ENCODE assay signal across 8 cellular contexts in the genomic region with DNA sequence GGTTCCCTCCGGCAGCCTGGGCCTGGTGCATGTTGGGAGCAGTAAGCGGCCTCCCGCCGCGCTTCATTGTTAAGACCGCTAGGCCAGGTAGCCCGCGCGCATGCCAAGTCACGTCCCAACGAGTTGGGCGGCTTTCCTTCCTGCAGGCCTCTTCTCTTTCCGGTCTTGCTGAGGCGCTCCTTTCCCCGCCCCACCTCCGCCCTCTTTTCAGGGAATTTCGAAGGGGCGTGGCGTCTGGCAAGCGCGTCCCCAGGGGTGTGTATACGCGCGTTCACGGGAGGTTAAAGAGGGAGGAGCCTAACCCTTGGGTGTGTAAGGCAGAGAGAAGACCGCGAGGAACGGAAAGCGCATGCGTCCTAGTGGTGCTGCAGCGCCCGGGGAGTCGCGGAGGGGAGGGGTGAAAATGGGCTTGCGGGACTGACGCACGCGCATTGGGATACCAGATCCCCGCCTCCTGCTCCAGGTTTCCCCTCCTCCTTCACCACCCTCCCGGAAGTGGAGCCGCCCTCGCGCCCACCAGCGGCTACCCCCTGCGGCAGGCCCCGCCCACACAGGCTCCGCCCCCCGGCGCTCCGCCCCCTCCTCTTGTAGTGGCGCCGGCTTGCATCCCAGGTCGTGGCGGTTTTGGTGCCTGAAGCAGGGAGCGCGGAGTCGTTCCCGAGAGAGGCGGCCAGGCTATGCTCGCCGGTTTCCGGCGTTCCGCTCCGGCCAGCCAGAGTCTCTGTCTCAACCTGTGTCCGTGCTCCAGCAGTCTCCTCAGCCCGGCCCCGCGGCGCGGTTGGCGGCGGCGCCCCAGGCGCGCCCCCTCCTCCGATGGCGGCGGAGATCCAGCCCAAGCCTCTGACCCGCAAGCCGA. TPM values are rescaled to one million over a fixed set of nuclear protein-coding genes. Genes with fewer than 3 reads are reported as not detected.
DNase-seq lines count a peak whose midpoint lies in the region; TF ChIP-seq lines count a peak whose summit lies in the region.

A gene with protein sequence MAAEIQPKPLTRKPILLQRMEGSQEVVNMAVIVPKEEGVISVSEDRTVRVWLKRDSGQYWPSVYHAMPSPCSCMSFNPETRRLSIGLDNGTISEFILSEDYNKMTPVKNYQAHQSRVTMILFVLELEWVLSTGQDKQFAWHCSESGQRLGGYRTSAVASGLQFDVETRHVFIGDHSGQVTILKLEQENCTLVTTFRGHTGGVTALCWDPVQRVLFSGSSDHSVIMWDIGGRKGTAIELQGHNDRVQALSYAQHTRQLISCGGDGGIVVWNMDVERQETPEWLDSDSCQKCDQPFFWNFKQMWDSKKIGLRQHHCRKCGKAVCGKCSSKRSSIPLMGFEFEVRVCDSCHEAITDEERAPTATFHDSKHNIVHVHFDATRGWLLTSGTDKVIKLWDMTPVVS (plus strand): TSS at position 588 of the 856 bp plus-strand sequence. CDS start 226 bp downstream, at position 814.

- H3K9me2 ChIP-seq in MM.1S (replicated peaks; ENCODE audit: insufficient read depth, low read length) (no peaks in the 10 kb centered on the region), neural cell (ENCODE audit: insufficient read depth, low read length) (no peaks in the 10 kb centered on the region)

- TF ChIP-seq POLR2A in stomach (IDR thresholded peaks at IDR 0.05), result peak in 2 of 4 donors; percentile 73 to 81

- peak; percentile 99 for DNase-seq in G401 (ENCODE audit: low spot score)
- DNase-seq in HAP-1 (ENCODE audit: low spot score in 2 of 2), result peak; percentile 99
- peak; percentile 95 for DNase-seq in MM.1S
- DNase-seq in SIG-M5 (lab: John Stamatoyannopoulos, UW), result peak; percentile 99
- peak; percentile 99 for DNase-seq in activated gamma-delta T cell treated with Interleukin-2 at 50 U/mL for 16 hours
- peak; percentile 100 for DNase-seq in fibroblast of villous mesenchyme (ENCODE audit: low read depth)
- DNase-seq in stomach, result peak; percentile 99

- H3K4me2 ChIP-seq in MM.1S (ENCODE audit: low read depth, low read length) (peak within 1 kb of the TSS; percentile 72), neural cell (ENCODE audit: low read length) (peak within 1 kb of the TSS; percentile 99)

- H3K9ac ChIP-seq in MM.1S (ENCODE audit: low read length) (peak within 1 kb of the TSS; percentile 71), neural cell (ENCODE audit: low read length) (peak within 1 kb of the TSS; percentile 84)

- H4K20me1 ChIP-seq in MM.1S (ENCODE audit: insufficient read depth, low read length) (no peaks in the 10 kb centered on the region), neural cell (ENCODE audit: insufficient read depth) (no peaks in the 10 kb centered on the region)

- 0 to 1% (median 0%) methylated on average over 13 to 81 of the region's 81 CpGs for WGBS in stomach, 5 donors

- peak; percentile 46 for TF ChIP-seq RAD21 in neural cell (conservative IDR thresholded peaks at IDR 0.05)

- no peak for TF ChIP-seq CTCF in MM.1S (IDR thresholded peaks at IDR 0.05; ENCODE audit: low read length)
- no peak for TF ChIP-seq CTCF in fibroblast of villous mesenchyme (IDR thresholded peaks at IDR 0.05; ENCODE audit: insufficient read depth, low read depth, low read length)
- peak; percentile 67 for TF ChIP-seq CTCF in neural cell (IDR thresholded peaks at IDR 0.05; ENCODE audit: poor library complexity, severe bottlenecking)
- peak in 2 of 7 experiments; percentile 8 to 41 for TF ChIP-seq CTCF in stomach (IDR thresholded peaks at IDR 0.05)

- H3K36me3 ChIP-seq in HAP-1 (replicated peaks) (no peaks in the 10 kb centered on the region), MM.1S (replicated peaks; ENCODE audit: insufficient read depth, low read length) (no peaks in the 10 kb centered on the region), neural cell (ENCODE audit: insufficient read depth, low read length) (no peaks in the 10 kb centered on the region), stomach (no peaks in the 10 kb centered on the region)

- H2AFZ ChIP-seq in MM.1S (ENCODE audit: low read length) (peak within 1 kb of the TSS; percentile 91), neural cell (ENCODE audit: low read depth, low read length) (peak within 1 kb of the TSS; percentile 86)

- peak within 1 kb of the TSS; percentile 76 for H3K4me3 ChIP-seq in HAP-1
- peak within 1 kb of the TSS; percentile 88 for H3K4me3 ChIP-seq in MM.1S (ENCODE audit: low read length)
- H3K4me3 ChIP-seq in fibroblast of villous mesenchyme (ENCODE audit: low read depth, low read length), result peak within 1 kb of the TSS; percentile 92
- H3K4me3 ChIP-seq in neural cell (ENCODE audit: low read length), result peak within 1 kb of the TSS; percentile 91
- peak within 1 kb of the TSS; percentile 77 to 95 (median 90) for H3K4me3 ChIP-seq in stomach

- in situ Hi-C loops in G401 (cut with HindIII; ENCODE audit: low sequenced_read_pairs) (no loop called here), HAP-1 (cut with MboI; ENCODE audit: low sequenced_read_pairs) (loop anchor here (10.0 kb wide), 1 partner anchor 129 kb away; a partner anchor contains a TSS)

- H3K79me2 ChIP-seq in MM.1S (ENCODE audit: low read length) (no peaks in the 10 kb centered on the region; the same call in 1 of the 2 replicates), neural cell (replicated peaks; ENCODE audit: insufficient read depth, low read length) (peaks cover 32% of the 10 kb centered on the region)

- H3K9me3 ChIP-seq in HAP-1 (no peaks in the 10 kb centered on the region), MM.1S (replicated peaks; ENCODE audit: insufficient read depth, low read length) (no peaks in the 10 kb centered on the region), neural cell (ENCODE audit: low read length) (no peaks in the 10 kb centered on the region), stomach (no peaks in the 10 kb centered on the region)

- peaks cover 30% of the 10 kb centered on the region for H3K4me1 ChIP-seq in HAP-1
- H3K4me1 ChIP-seq in MM.1S (ENCODE audit: low read length), result no peaks in the 10 kb centered on the region
- H3K4me1 ChIP-seq in stomach, result peaks cover 9 to 43% (median 34%) of the 10 kb centered on the region in 4 donors

- TF ChIP-seq EP300 in neural cell (conservative IDR thresholded peaks at IDR 0.05; ENCODE audit: poor library complexity, severe bottlenecking) (peak; percentile 53), stomach (IDR thresholded peaks at IDR 0.05) (no peak)

- H3K27me3 ChIP-seq in HAP-1 (ENCODE audit: low read depth) (no peaks in the 10 kb centered on the region), MM.1S (replicated peaks; ENCODE audit: insufficient read depth, low read length) (no peaks in the 10 kb centered on the region), neural cell (ENCODE audit: insufficient read depth, low read depth, low read length) (no peaks in the 10 kb centered on the region), stomach (no peaks in the 10 kb centered on the region)

- H3F3A ChIP-seq in MM.1S (ENCODE audit: insufficient read depth, low read length) (no peaks in the 10 kb centered on the region), neural cell (ENCODE audit: insufficient read depth, low read length, poor library complexity, severe bottlenecking) (no peaks in the 10 kb centered on the region)

- peak within 1 kb of the TSS; percentile 76 for H3K27ac ChIP-seq in MM.1S (ENCODE audit: low read length)
- H3K27ac ChIP-seq in neural cell (ENCODE audit: low read length), result peak within 1 kb of the TSS; percentile 84
- H3K27ac ChIP-seq in stomach, result peak within 1 kb of the TSS; percentile 90 to 96 (median 94)

- intact Hi-C loops in stomach (cut with DNase I; ENCODE audit: low total_unique reads), result loop anchor here (10.0 kb wide), 1 partner anchor 151 kb away; no protein-coding TSS in a partner anchor

TF ChIP-seq in neural cell, 6 proteins besides CTCF, POLR2A, EP300 and RAD21:
- TF ChIP-seq EZH2 (IDR thresholded peaks at IDR 0.05; ENCODE audit: borderline replicate concordance, insufficient read depth, low read length, poor library complexity, severe bottlenecking), result no peak
- TF ChIP-seq, protein P1, sequence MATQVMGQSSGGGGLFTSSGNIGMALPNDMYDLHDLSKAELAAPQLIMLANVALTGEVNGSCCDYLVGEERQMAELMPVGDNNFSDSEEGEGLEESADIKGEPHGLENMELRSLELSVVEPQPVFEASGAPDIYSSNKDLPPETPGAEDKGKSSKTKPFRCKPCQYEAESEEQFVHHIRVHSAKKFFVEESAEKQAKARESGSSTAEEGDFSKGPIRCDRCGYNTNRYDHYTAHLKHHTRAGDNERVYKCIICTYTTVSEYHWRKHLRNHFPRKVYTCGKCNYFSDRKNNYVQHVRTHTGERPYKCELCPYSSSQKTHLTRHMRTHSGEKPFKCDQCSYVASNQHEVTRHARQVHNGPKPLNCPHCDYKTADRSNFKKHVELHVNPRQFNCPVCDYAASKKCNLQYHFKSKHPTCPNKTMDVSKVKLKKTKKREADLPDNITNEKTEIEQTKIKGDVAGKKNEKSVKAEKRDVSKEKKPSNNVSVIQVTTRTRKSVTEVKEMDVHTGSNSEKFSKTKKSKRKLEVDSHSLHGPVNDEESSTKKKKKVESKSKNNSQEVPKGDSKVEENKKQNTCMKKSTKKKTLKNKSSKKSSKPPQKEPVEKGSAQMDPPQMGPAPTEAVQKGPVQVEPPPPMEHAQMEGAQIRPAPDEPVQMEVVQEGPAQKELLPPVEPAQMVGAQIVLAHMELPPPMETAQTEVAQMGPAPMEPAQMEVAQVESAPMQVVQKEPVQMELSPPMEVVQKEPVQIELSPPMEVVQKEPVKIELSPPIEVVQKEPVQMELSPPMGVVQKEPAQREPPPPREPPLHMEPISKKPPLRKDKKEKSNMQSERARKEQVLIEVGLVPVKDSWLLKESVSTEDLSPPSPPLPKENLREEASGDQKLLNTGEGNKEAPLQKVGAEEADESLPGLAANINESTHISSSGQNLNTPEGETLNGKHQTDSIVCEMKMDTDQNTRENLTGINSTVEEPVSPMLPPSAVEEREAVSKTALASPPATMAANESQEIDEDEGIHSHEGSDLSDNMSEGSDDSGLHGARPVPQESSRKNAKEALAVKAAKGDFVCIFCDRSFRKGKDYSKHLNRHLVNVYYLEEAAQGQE (IDR thresholded peaks at IDR 0.05; ENCODE audit: borderline replicate concordance), result peak; percentile 45
- TF ChIP-seq POLR2AphosphoS5 (IDR thresholded peaks at IDR 0.05), result peak; percentile 84
- TF ChIP-seq TAF1 (IDR thresholded peaks at IDR 0.05; ENCODE audit: low read depth), result peak; percentile 82
- peak; percentile 53 for TF ChIP-seq MXI1 (conservative IDR thresholded peaks at IDR 0.05; ENCODE audit: poor library complexity, severe bottlenecking)
- no peak for TF ChIP-seq SMC3 (conservative IDR thresholded peaks at IDR 0.05; ENCODE audit: poor library complexity)

RNA-seq across cellular contexts. Expression of the gene that starts here (rescaled TPM):
- total RNA-seq in G401 (2014; rRNA removed; shearing (Covaris generic)), result 2.6 and 4.1 TPM in 2 replicates
- total RNA-seq in fibroblast of villous mesenchyme (6.0 and 8.1 TPM in 2 replicates), stomach (10 to 100 TPM in 4 of 5 donors, 1 to 10 TPM in 1; 1.4 to 22.6 (median 19.8) TPM)
- polyA plus RNA-seq in neural cell (5.3 and 6.5 TPM in 2 replicates), stomach (1 to 10 TPM; 2.0 to 4.7 (median 4.6) TPM)
- 14.1 and 19.3 TPM in 2 replicates for polyA minus RNA-seq in neural cell

Comparison
In these comparisons a context has a peak if more than half of its experiments do, and no peak if none do; other contexts are left out.
1. Peak in every context shown above with its lines: DNase-seq, H3K4me3 ChIP-seq and H3K27ac ChIP-seq.